15 cellular contexts compared by ENCODE assay signal in genomic region chr10:23918839-23919238, GRCh38.
DNase-seq lines count a peak whose midpoint lies in the region; ATAC-seq and TF ChIP-seq lines count a peak whose summit lies in the region.
"Had no signal": no experiment of that assay in that cellular context is flagged by ENCODE, and none has a peak within 500 bp of the region (broad histone marks: within the 10 kb centered on the region; RNA-seq: fewer than 3 reads in every experiment).

No MANE protein-coding gene starts in this region.

- H3K4me1 ChIP-seq in right lobe of liver = no peaks in the 10 kb centered on the region

- H3K27ac Mint-ChIP-seq in brain = peak overlapping the region in 3 of 5 experiments; percentile 7 to 82 (median 31)
- H3K27ac Mint-ChIP-seq: activated T-helper 1 cell treated with anti-CD3 and anti-CD28 coated beads, Interleukin-12 subunit alpha, Interleukin-12 subunit beta, Interleukin-2, Interleukin-4 antibody, amounts not matched to agents 30 ng/mL and 10 ng/mL and 1 ng/mL, durations not matched to agents 14 hours and 24 hours and 36 hours; progenitor cell of endocrine pancreas; type B pancreatic cell had no signal

- DNase-seq in DMS53 treated with DMSO at 0.1 percent for 48 hours (lab: John Stamatoyannopoulos, UW; ENCODE audit: unreplicated experiment) (peak; percentile 43), Kasumi-1 (lab: John Stamatoyannopoulos, UW) (peak; percentile 84), kidney epithelial cell (ENCODE audit: low read depth) (peak; percentile 61), right lobe of liver (no peak), NCI-H2227 (lab: John Stamatoyannopoulos, UW; ENCODE audit: unreplicated experiment) (no peak), cortex of kidney (lab: John Stamatoyannopoulos, UW) (no peak)
- DNase-seq in stimulated activated CD4-positive, alpha-beta T cell treated with anti-CD3 and anti-CD28 coated beads, Interleukin-4, amount 100 ng/mL, for 1 hour = no peak
- DNase-seq: activated CD4-positive, alpha-beta T cell treated with anti-CD3 and anti-CD28 coated beads, Interleukin-2, amount 50 U/mL, for 1 hour; amygdala; NCI-H1105; RPMI8226 had no signal

- H3K36me3 Mint-ChIP-seq in brain = no peaks in the 10 kb centered on the region
- H3K36me3 Mint-ChIP-seq: type B pancreatic cell had no signal

- H3K27ac ChIP-seq in right lobe of liver = no peak overlapping the region

- intact Hi-C loops in right lobe of liver (cut with DNase I) = no loop called here

- ATAC-seq in right lobe of liver = no peak

- no peaks in the 10 kb centered on the region for H3K9me3 ChIP-seq in right lobe of liver

- peaks cover 7% of the 10 kb centered on the region for H3K27me3 Mint-ChIP-seq in brain

- H3K4me3 ChIP-seq in kidney epithelial cell (ENCODE audit: low read depth, low read length) (no peak overlapping the region), right lobe of liver (no peak overlapping the region)

- H3K36me3 ChIP-seq in kidney epithelial cell (ENCODE audit: control insufficient read depth, insufficient read depth, low read length) = no peaks in the 10 kb centered on the region
- H3K36me3 ChIP-seq in right lobe of liver = no peaks in the 10 kb centered on the region

- H3K4me3 Mint-ChIP-seq in brain = no peak overlapping the region
- H3K4me3 Mint-ChIP-seq: activated T-helper 1 cell treated with anti-CD3 and anti-CD28 coated beads, Interleukin-12 subunit alpha, Interleukin-12 subunit beta, Interleukin-2, Interleukin-4 antibody, amounts not matched to agents 30 ng/mL and 10 ng/mL and 1 ng/mL, durations not matched to agents 14 hours and 24 hours and 36 hours; type B pancreatic cell had no signal

- H3K9me3 Mint-ChIP-seq in brain = peaks cover 0 to 3% (median 0%) of the 10 kb centered on the region in 5 experiments
- H3K9me3 Mint-ChIP-seq: activated T-helper 1 cell treated with anti-CD3 and anti-CD28 coated beads, Interleukin-12 subunit alpha, Interleukin-12 subunit beta, Interleukin-2, Interleukin-4 antibody, amounts not matched to agents 30 ng/mL and 10 ng/mL and 1 ng/mL, durations not matched to agents 14 hours and 24 hours and 36 hours had no signal

- no peak for TF ChIP-seq CTCF in brain (conservative IDR thresholded peaks at IDR 0.05)
- TF ChIP-seq CTCF in kidney epithelial cell (IDR thresholded peaks at IDR 0.05; ENCODE audit: insufficient read depth, low read length, poor library complexity, severe bottlenecking) = no peak
- no peak for TF ChIP-seq CTCF in right lobe of liver (IDR thresholded peaks at IDR 0.05)

- no peaks in the 10 kb centered on the region for H3K27me3 ChIP-seq in kidney epithelial cell (ENCODE audit: control insufficient read depth, insufficient read depth, low read length)
- H3K27me3 ChIP-seq in right lobe of liver = no peaks in the 10 kb centered on the region

- no peak for TF ChIP-seq POLR2A in right lobe of liver (IDR thresholded peaks at IDR 0.05)

- peaks cover 27% of the 10 kb centered on the region for H3K4me1 Mint-ChIP-seq in brain

Comparison
In these comparisons a context has a peak if more than half of its experiments do, and no peak if none do; other contexts are left out.
1. DNase-seq: peak in DMS53 treated with DMSO at 0.1 percent for 48 hours (single experiment), Kasumi-1 (2 of 2) and kidney epithelial cell (single experiment); none in right lobe of liver (0 of 3), NCI-H2227 (single experiment), cortex of kidney (single experiment) and stimulated activated CD4-positive, alpha-beta T cell treated with anti-CD3 and anti-CD28 coated beads, Interleukin-4, amount 100 ng/mL, for 1 hour (single experiment).